Comparison of ENCODE assay signal across 15 cellular contexts in the genomic region with DNA sequence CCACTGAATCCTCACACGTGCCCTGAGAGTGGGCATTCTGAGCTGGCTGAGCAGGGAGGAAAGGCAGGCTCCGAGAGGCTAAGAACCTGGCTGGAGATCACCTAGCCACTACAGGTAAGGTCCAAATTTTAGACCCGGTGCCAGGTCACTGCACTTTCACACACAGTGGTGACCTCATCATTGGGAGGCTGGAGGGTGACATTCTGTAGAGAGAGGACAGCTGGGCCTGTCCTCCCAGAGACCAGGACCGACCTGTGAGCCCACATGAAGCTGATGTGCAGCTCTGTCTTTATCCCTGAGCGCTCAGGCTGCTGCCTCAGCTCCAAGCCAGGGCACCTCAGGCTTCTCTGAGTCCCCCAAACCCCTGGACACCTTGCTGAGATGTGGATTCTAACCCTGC.
"Had no signal": no experiment of that assay in that cellular context is flagged by ENCODE, and none has a peak within 500 bp of the region (broad histone marks: within the 10 kb centered on the region; RNA-seq: fewer than 3 reads in every experiment).

No MANE protein-coding gene starts in this region.

- H3K4me3 ChIP-seq: esophagus muscularis mucosa, gastrocnemius medialis, ovary, right atrium auricular region had no signal

- ATAC-seq: gastrocnemius medialis; left cardiac atrium; left ventricle myocardium superior; naive thymus-derived CD4-positive, alpha-beta T cell had no signal

- H3K36me3 ChIP-seq: esophagus muscularis mucosa, gastrocnemius medialis, ovary, right atrium auricular region had no signal

- H3K27ac Mint-ChIP-seq: immature natural killer cell; naive thymus-derived CD4-positive, alpha-beta T cell; type B pancreatic cell had no signal

- H3K27me3 ChIP-seq: esophagus muscularis mucosa, gastrocnemius medialis, ovary, right atrium auricular region had no signal

- DNase-seq: effector memory CD4-positive, alpha-beta T cell; gastrocnemius medialis; immature natural killer cell; left cardiac atrium; left ventricle myocardium superior; naive thymus-derived CD4-positive, alpha-beta T cell; nucleus accumbens; ovary; small intestine; stimulated activated CD4-positive, alpha-beta T cell treated with anti-CD3 and anti-CD28 coated beads, Interleukin-12 subunit alpha, Interleukin-12 subunit beta, amount 100 ng/mL, for 4 hours; stimulated activated naive CD4-positive, alpha-beta T cell treated with Interleukin-2 at 50 U/mL for 16 hours had no signal

- H3K4me3 Mint-ChIP-seq: immature natural killer cell; naive thymus-derived CD4-positive, alpha-beta T cell; type B pancreatic cell had no signal

- H3K9me3 ChIP-seq: gastrocnemius medialis, ovary, right atrium auricular region had no signal

- H3K27ac ChIP-seq: epithelial cell of prostate, esophagus muscularis mucosa, gastrocnemius medialis, ovary, right atrium auricular region had no signal

- H3K27me3 Mint-ChIP-seq: type B pancreatic cell had no signal

- H3K36me3 Mint-ChIP-seq: immature natural killer cell; naive thymus-derived CD4-positive, alpha-beta T cell; type B pancreatic cell had no signal
